In genomic region chr1:185349556-185349955, GRCh38 we compare ENCODE assay signal across 18 cellular contexts.
"Had no signal": no experiment of that assay in that cellular context is flagged by ENCODE, and none has a peak within 500 bp of the region (broad histone marks: within the 10 kb centered on the region; RNA-seq: fewer than 3 reads in every experiment).

No MANE protein-coding gene starts in this region.

- H3K4me3 ChIP-seq: adrenal gland, heart left ventricle, thyroid gland had no signal

- ATAC-seq: activated naive CD4-positive, alpha-beta T cell treated with anti-CD3 and anti-CD28 coated beads, Interleukin-2, amount 50 U/mL, for 72 hours; effector memory CD8-positive, alpha-beta T cell; heart left ventricle; naive thymus-derived CD8-positive, alpha-beta T cell; sciatic nerve; stimulated activated naive B cell treated with anti-CD40 and anti-IgM and Interleukin-4, amounts not matched to agents 10 μg/mL and 1 μg/mL and 100 μg/mL, for 72 hours had no signal

- H3K36me3 Mint-ChIP-seq: activated naive CD4-positive, alpha-beta T cell treated with anti-CD3 and anti-CD28 coated beads, Interleukin-2, amount 50 U/mL, for 72 hours; naive thymus-derived CD8-positive, alpha-beta T cell; stimulated activated naive B cell treated with anti-CD40 and anti-IgM and Interleukin-4, amounts not matched to agents 10 μg/mL and 1 μg/mL and 100 μg/mL, for 72 hours had no signal

- H2AFZ ChIP-seq: parathyroid adenoma had no signal

- H3K4me1 ChIP-seq: parathyroid adenoma, thyroid gland had no signal

- H3K4me3 Mint-ChIP-seq: effector memory CD8-positive, alpha-beta T cell; immature natural killer cell; naive thymus-derived CD8-positive, alpha-beta T cell; stimulated activated naive B cell treated with anti-CD40 and anti-IgM and Interleukin-4, amounts not matched to agents 10 μg/mL and 1 μg/mL and 100 μg/mL, for 72 hours had no signal

- H3K9ac ChIP-seq: parathyroid adenoma had no signal

- H3K27me3 ChIP-seq: adrenal gland, heart left ventricle, neutrophil, thyroid gland had no signal

- H3K27me3 Mint-ChIP-seq: effector memory CD8-positive, alpha-beta T cell; naive thymus-derived CD8-positive, alpha-beta T cell; stimulated activated naive B cell treated with anti-CD40 and anti-IgM and Interleukin-4, amounts not matched to agents 10 μg/mL and 1 μg/mL and 100 μg/mL, for 72 hours had no signal

- H3K27ac Mint-ChIP-seq: activated naive CD4-positive, alpha-beta T cell treated with anti-CD3 and anti-CD28 coated beads, Interleukin-2, amount 50 U/mL, for 72 hours; immature natural killer cell; naive thymus-derived CD8-positive, alpha-beta T cell; stimulated activated naive B cell treated with anti-CD40 and anti-IgM and Interleukin-4, amounts not matched to agents 10 μg/mL and 1 μg/mL and 100 μg/mL, for 72 hours had no signal

- H3K27ac ChIP-seq: adrenal gland, epithelial cell of prostate, heart left ventricle, neutrophil, parathyroid adenoma, thyroid gland, VCaP had no signal

- DNase-seq: activated CD4-positive, alpha-beta T cell treated with anti-CD3 and anti-CD28 coated beads, Interleukin-2, amount 50 U/mL, for 48 hours; activated gamma-delta T cell treated with Interleukin-2 at 50 U/mL for 16 hours; adrenal gland; effector memory CD8-positive, alpha-beta T cell; heart left ventricle; immature natural killer cell; mesenchymal stem cell; naive thymus-derived CD8-positive, alpha-beta T cell; stimulated activated CD4-positive, alpha-beta T cell treated with anti-CD3 and anti-CD28 coated beads, Interleukin-4, amount 100 ng/mL, for 4 hours; stimulated activated naive B cell treated with anti-CD40 and anti-IgM and Interleukin-4, amounts not matched to agents 10 μg/mL and 1 μg/mL and 100 μg/mL, for 72 hours; T-helper 2 cell; thyroid gland had no signal

- H3K9me3 ChIP-seq: adrenal gland, heart left ventricle, neutrophil, thyroid gland had no signal

- H3K9me3 Mint-ChIP-seq: effector memory CD8-positive, alpha-beta T cell; immature natural killer cell; naive thymus-derived CD8-positive, alpha-beta T cell; stimulated activated naive B cell treated with anti-CD40 and anti-IgM and Interleukin-4, amounts not matched to agents 10 μg/mL and 1 μg/mL and 100 μg/mL, for 72 hours had no signal

- H3K36me3 ChIP-seq: adrenal gland, heart left ventricle, neutrophil, thyroid gland had no signal
